In the genomic region with DNA sequence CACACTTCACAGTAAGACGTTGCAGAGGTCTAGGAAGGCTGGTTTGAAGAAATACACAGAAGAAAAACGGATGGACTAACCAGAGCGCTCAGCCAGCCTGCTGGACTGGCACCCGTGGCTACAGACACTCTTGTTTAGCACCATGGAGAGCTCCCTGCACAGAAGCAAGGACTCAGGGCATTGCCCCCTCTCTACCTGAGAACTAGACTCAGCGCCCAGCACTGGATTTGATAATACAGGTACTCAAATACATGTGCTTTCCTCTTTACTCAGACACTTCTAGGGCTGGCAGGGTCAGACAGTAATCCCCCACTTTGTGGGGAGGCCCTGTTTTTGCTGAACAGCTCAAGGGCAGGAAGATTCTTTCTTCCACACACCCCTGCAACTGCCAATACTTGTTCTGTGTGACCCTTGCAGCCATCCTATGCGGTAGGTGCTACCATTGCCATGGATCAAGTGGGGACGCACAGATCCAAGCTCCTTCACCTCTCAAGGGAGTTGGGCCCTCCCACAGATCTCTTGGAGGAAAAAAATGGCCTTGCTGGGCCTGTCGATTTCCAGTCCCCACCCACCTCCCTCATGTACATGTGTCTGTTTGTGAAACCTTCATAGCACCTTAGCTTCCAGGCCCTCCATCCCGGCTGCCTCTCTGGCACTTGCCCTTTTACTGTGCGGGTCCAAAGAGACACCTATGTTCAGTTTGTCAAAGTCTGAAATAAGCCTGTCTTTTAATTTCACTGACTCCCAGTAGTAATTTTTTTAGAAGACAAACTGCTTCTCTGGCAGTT, we compare ENCODE assay signal across 11 cellular contexts. TPM values are rescaled to one million over a fixed set of nuclear protein-coding genes. Genes with fewer than 3 reads are reported as not detected.
A peak's percentile ranks its signal among the peaks of the same experiment; 100 is the strongest.
DNase-seq lines count a peak whose midpoint lies in the region; ATAC-seq, FAIRE-seq and TF ChIP-seq lines count a peak whose summit lies in the region.
"Had no signal": no experiment of that assay in that cellular context is flagged by ENCODE, and none has a peak within 500 bp of the region (broad histone marks: within the 10 kb centered on the region; RNA-seq: fewer than 3 reads in every experiment).

No MANE protein-coding gene starts in this region.

- no peaks in the 10 kb centered on the region for H3K27me3 ChIP-seq in pancreas
- H3K27me3 ChIP-seq: tibial artery had no signal

- ATAC-seq in esophagus mucosa (peak; percentile 39), pancreas (peak; percentile 31 to 83 (median 50))

- DNase-seq in NOMO-1 treated with DMSO at 0.1 percent for 48 hours (lab: John Stamatoyannopoulos, UW; ENCODE audit: unreplicated experiment), result peak; percentile 19
- DNase-seq in NOMO-1 treated with dmso at 0.1 percent for 144 hours (lab: John Stamatoyannopoulos, UW; ENCODE audit: unreplicated experiment), result no peak
- peak; percentile 1 for DNase-seq in OCI-M2 (lab: John Stamatoyannopoulos, UW; ENCODE audit: unreplicated experiment)
- DNase-seq in pancreas, result peak in 5 of 6 donors; percentile 23 to 55 (median 50)
- no peak for DNase-seq in caudate nucleus (lab: John Stamatoyannopoulos, UW)
- DNase-seq in activated CD8-positive, alpha-beta memory T cell treated with anti-CD3 and anti-CD28 coated beads, Interleukin-2, amount 50 U/mL, for 48 hours, result no peak
- DNase-seq in NCI-H1092 (lab: John Stamatoyannopoulos, UW), result no peak
- DNase-seq: tibial artery had no signal

- H3K4me1 ChIP-seq in pancreas, result peaks cover 0 to 6% (median 0%) of the 10 kb centered on the region in 3 donors

- H3K36me3 ChIP-seq in pancreas, result no peaks in the 10 kb centered on the region
- H3K36me3 ChIP-seq: tibial artery had no signal

- TF ChIP-seq CTCF in pancreas (IDR thresholded peaks at IDR 0.05), result no peak

- no peaks in the 10 kb centered on the region for H3K9me3 ChIP-seq in pancreas
- H3K9me3 ChIP-seq: tibial artery had no signal

- intact Hi-C loops in pancreas (cut with DNase I), result no loop called here

- 43 to 50% methylated on average over 10 of the region's 10 CpGs for WGBS in pancreas, 2 donors

- no peak overlapping the region for H3K4me3 ChIP-seq in pancreas
- H3K4me3 ChIP-seq: tibial artery had no signal

- no peak for FAIRE-seq in pancreas (lab: Jason Lieb, UNC)
- FAIRE-seq: A204.1, GM19239 had no signal

- H3K27ac ChIP-seq in pancreas (no peak overlapping the region), caudate nucleus (ENCODE audit: low read depth, low read length) (no peak overlapping the region)
- H3K27ac ChIP-seq: tibial artery had no signal

RNA-seq across cellular contexts. Expression of gene P2RX6, which starts 5.1 kb away (rescaled TPM):
- total RNA-seq in esophagus mucosa (0.64 TPM), pancreas (under 1 TPM in 5 of 6 donors, not detected in 1; 0.09 to 0.40 (median 0.37) TPM)
- polyA plus RNA-seq in pancreas, result 1 to 10 TPM in 1 of 2 donors, under 1 TPM in 1; 0.57 to 2.9 TPM

RNA-seq across cellular contexts. Expression of gene THAP7, which starts 7.9 kb away (rescaled TPM):
- 13.3 TPM for total RNA-seq in esophagus mucosa
- 10 to 100 TPM in 5 of 6 donors, 1 to 10 TPM in 1; 9.0 to 16.0 (median 13.0) TPM for total RNA-seq in pancreas
- polyA plus RNA-seq in pancreas, result 10 to 100 TPM; 52.1 to 54.9 TPM

RNA-seq across cellular contexts. Expression of gene SLC7A4, which starts 22.5 kb away (rescaled TPM):
- total RNA-seq in esophagus mucosa (4.2 TPM), pancreas (under 1 TPM in 5 of 6 donors, not detected in 1; 0.09 to 0.28 (median 0.18) TPM)
- 1 to 10 TPM in 1 of 2 donors, under 1 TPM in 1; 0.68 to 1.4 TPM for polyA plus RNA-seq in pancreas

RNA-seq across cellular contexts. Expression of gene LZTR1, which starts 27.7 kb away (rescaled TPM):
- total RNA-seq in esophagus mucosa, result 26.3 TPM
- total RNA-seq in pancreas, result 10 to 100 TPM; 15.0 to 42.0 (median 21.8) TPM
- polyA plus RNA-seq in pancreas, result 10 to 100 TPM; 53.4 to 56.2 TPM

RNA-seq across cellular contexts. Expression of gene LRRC74B, which starts 35.9 kb away (rescaled TPM):
- 0.20 TPM for total RNA-seq in esophagus mucosa
- total RNA-seq in pancreas, result not detected
- polyA plus RNA-seq in pancreas, result under 1 TPM in 1 of 2 donors, not detected in 1; 0.05 TPM

Comparison
In these comparisons a context has a peak if more than half of its experiments do, and no peak if none do; other contexts are left out.
1. DNase-seq: peak in NOMO-1 treated with DMSO at 0.1 percent for 48 hours (single experiment), OCI-M2 (single experiment) and pancreas (5 of 6); none in NOMO-1 treated with dmso at 0.1 percent for 144 hours (single experiment), caudate nucleus (0 of 61), activated CD8-positive, alpha-beta memory T cell treated with anti-CD3 and anti-CD28 coated beads, Interleukin-2, amount 50 U/mL, for 48 hours (single experiment) and NCI-H1092 (single experiment).